ENCODE assay signal across 23 cellular contexts in the genomic region with DNA sequence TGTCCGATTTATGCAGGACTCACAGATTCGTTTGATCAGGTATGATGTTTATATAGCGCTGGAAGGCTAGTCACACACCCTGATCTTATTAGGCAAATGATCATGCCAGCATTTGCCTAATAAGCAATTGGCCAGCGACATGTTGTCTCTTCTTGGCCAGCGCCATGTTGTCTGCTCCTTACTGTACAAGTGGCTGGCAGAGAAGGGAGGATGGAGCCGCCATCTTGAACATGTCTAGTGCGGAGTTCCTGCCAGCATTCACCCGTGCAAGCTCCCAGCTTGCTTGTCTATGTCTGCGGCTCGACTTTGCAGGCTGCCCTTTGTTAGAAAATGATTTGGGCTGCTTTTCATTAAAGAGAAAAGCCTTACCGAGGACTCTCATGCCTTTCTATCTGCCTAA.
DNase-seq lines count a peak whose midpoint lies in the region; FAIRE-seq and TF ChIP-seq lines count a peak whose summit lies in the region.
"Had no signal": no experiment of that assay in that cellular context is flagged by ENCODE, and none has a peak within 500 bp of the region (broad histone marks: within the 10 kb centered on the region; RNA-seq: fewer than 3 reads in every experiment).

No MANE protein-coding gene starts in this region.

- no peaks in the 10 kb centered on the region for H3K9me3 ChIP-seq in stomach
- H3K9me3 ChIP-seq: A549; BLaER1 treated with 17β-estradiol and CSF1 and Interleukin-3, amounts not matched to agents 10 nM and 100 nM; Caco-2 had no signal

- no peak overlapping the region for H3K27ac ChIP-seq in stomach
- H3K27ac ChIP-seq: 22Rv1; A549; BLaER1 treated with 17β-estradiol and CSF1 and Interleukin-3, amounts not matched to agents 10 nM and 100 nM; C4-2B had no signal

- H3K27me3 ChIP-seq in bronchial epithelial cell (ENCODE audit: control insufficient read depth, insufficient read depth, low read length) (no peaks in the 10 kb centered on the region), stomach (peaks cover 0 to 8% (median 0%) of the 10 kb centered on the region in 3 donors)
- H3K27me3 ChIP-seq: BLaER1 treated with 17β-estradiol and CSF1 and Interleukin-3, amounts not matched to agents 10 nM and 100 nM had no signal

- DNase-seq in NCI-H526 (lab: John Stamatoyannopoulos, UW): peak; percentile 2 to 42
- no peak for DNase-seq in NCI-H526 treated with DMSO at 0.1 percent for 48 hours (lab: John Stamatoyannopoulos, UW)
- no peak for DNase-seq in bronchial epithelial cell (ENCODE audit: low read depth)
- DNase-seq in stomach: peak; percentile 21
- DNase-seq in urothelium cell line (ENCODE audit: low spot score): no peak
- no peak for DNase-seq in RPMI8226
- DNase-seq in ureter (ENCODE audit: low spot score): no peak
- DNase-seq in occipital lobe (lab: John Stamatoyannopoulos, UW): no peak
- DNase-seq: AML-193; Caco-2; Calu3; CD4-positive, alpha-beta T cell; CD8-positive, alpha-beta T cell; DMS79 treated with DMSO at 0.1 percent for 48 hours; GF-D8 had no signal

- H3K36me3 ChIP-seq in bronchial epithelial cell (ENCODE audit: control insufficient read depth, insufficient read depth, low read length): no peaks in the 10 kb centered on the region
- H3K36me3 ChIP-seq in stomach: no peaks in the 10 kb centered on the region
- H3K36me3 ChIP-seq: BLaER1 treated with 17β-estradiol and CSF1 and Interleukin-3, amounts not matched to agents 10 nM and 100 nM had no signal

- no peak for TF ChIP-seq POLR2A in stomach (IDR thresholded peaks at IDR 0.05)

- TF ChIP-seq CTCF in bronchial epithelial cell (IDR thresholded peaks at IDR 0.05; ENCODE audit: insufficient read depth, low read length, severe bottlenecking) (no peak), stomach (IDR thresholded peaks at IDR 0.05) (no peak)

- FAIRE-seq in bronchial epithelial cell (lab: Jason Lieb, UNC) (peak; percentile 64), urothelium cell line (lab: Jason Lieb, UNC) (peak; percentile 82)
- FAIRE-seq: A549, D721Med, G401.6, GM12891, GM19239 had no signal

- intact Hi-C loops in stomach (cut with DNase I; ENCODE audit: low total_unique reads): no loop called here

- no peaks in the 10 kb centered on the region for H3K4me1 ChIP-seq in stomach
- H3K4me1 ChIP-seq: A549, Caco-2 had no signal

- no peak for TF ChIP-seq EP300 in stomach (IDR thresholded peaks at IDR 0.05)

- 89 to 94% (median 91%) methylated on average over 11 of the region's 11 CpGs for WGBS in stomach, 5 donors

- H3K4me3 ChIP-seq in bronchial epithelial cell (ENCODE audit: low read depth, low read length): no peak overlapping the region
- no peak overlapping the region for H3K4me3 ChIP-seq in stomach
- H3K4me3 ChIP-seq: A549; BLaER1 treated with 17β-estradiol and CSF1 and Interleukin-3, amounts not matched to agents 10 nM and 100 nM had no signal

Comparison
In these comparisons a context has a peak if more than half of its experiments do, and no peak if none do; other contexts are left out.
1. DNase-seq: peak in NCI-H526 (2 of 2) and stomach (single experiment); none in NCI-H526 treated with DMSO at 0.1 percent for 48 hours (single experiment), bronchial epithelial cell (single experiment), urothelium cell line (single experiment), RPMI8226 (single experiment), ureter (single experiment) and occipital lobe (single experiment).